10 cellular contexts compared by ENCODE assay signal in the genomic region with DNA sequence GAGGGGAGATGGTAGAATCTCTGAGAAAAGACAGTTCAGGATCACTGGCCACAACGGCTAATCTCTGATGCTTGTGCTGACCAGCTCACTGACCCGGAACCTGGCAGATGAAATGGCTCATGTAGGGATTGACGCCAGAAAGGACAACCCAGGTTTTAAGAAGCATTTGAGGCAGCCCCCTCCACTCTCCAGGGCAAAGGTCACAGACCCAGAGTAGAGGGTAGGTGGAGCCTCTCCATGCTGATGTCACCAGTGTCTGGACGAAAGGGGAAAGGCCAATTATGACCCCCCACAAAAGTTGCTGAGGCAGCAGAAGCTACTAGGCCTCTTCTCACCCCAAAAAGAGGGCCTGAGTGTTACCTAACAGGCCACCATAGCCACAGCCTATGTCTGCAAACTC. TPM values are rescaled to one million over a fixed set of nuclear protein-coding genes. Genes with fewer than 3 reads are reported as not detected.
DNase-seq lines count a peak whose midpoint lies in the region; ATAC-seq, FAIRE-seq and TF ChIP-seq lines count a peak whose summit lies in the region.
"Had no signal": no experiment of that assay in that cellular context is flagged by ENCODE, and none has a peak within 500 bp of the region (broad histone marks: within the 10 kb centered on the region; RNA-seq: fewer than 3 reads in every experiment).

No MANE protein-coding gene starts in this region.

- no peak for FAIRE-seq in H1 (lab: Jason Lieb, UNC)

- no peak overlapping the region for H4K91ac ChIP-seq in H1 (replicated peaks; ENCODE audit: insufficient read length, low read length)

- H3K4me1 Mint-ChIP-seq in activated T-cell treated with anti-CD3 and anti-CD28 coated beads, Interleukin-2, amount 50 U/mL, for 4 hours (ENCODE audit: low read depth): peaks cover 37% of the 10 kb centered on the region

- H4K20me1 ChIP-seq in PC-3 (ENCODE audit: low read length) (no peaks in the 10 kb centered on the region), H1 (replicated peaks in 1 of 2; ENCODE audit: control insufficient read depth in 1 of 2, insufficient read depth in 2 of 2, low read length in 2 of 2) (peaks cover 0 to 4% of the 10 kb centered on the region in 2 experiments)

- H3K4me1 ChIP-seq in PC-3 (ENCODE audit: insufficient read depth, low read length) (peaks cover 32% of the 10 kb centered on the region), H1 (replicated peaks in 1 of 4; ENCODE audit: control insufficient read depth in 3 of 4, insufficient read depth in 4 of 4, low read length in 3 of 4) (peaks cover 8 to 21% (median 14%) of the 10 kb centered on the region in 4 experiments), psoas muscle (peaks cover 17% of the 10 kb centered on the region)

- no peaks in the 10 kb centered on the region; the same call in 1 of the 2 replicates for H3K79me1 ChIP-seq in H1 (ENCODE audit: low read depth, low read length)

- H3K27me3 ChIP-seq in PC-3 (ENCODE audit: low read length) (no peaks in the 10 kb centered on the region), H1 (replicated peaks in 1 of 4; ENCODE audit: control insufficient read depth in 3 of 4, extremely low read depth in 1 of 4, insufficient read depth in 3 of 4, low read length in 3 of 4) (peaks cover 7 to 18% (median 14%) of the 10 kb centered on the region in 4 experiments; a peak in 6 of 7 replicates), psoas muscle (ENCODE audit: insufficient read depth in 3 of 3, low read length in 2 of 3) (peaks cover 0 to 12% (median 10%) of the 10 kb centered on the region in 3 donors)

- H3K4ac ChIP-seq in H1 (replicated peaks; ENCODE audit: insufficient read length, low read depth, low read length): no peak overlapping the region

- no peak overlapping the region for H2BK5ac ChIP-seq in H1 (ENCODE audit: low read depth, low read length)

- H3K9me3 ChIP-seq in PC-3 (ENCODE audit: low read length) (no peaks in the 10 kb centered on the region), H1 (ENCODE audit: insufficient read depth in 2 of 2, low read depth in 1 of 2, low read length in 1 of 2) (no peaks in the 10 kb centered on the region), psoas muscle (no peaks in the 10 kb centered on the region)

- H2BK20ac ChIP-seq in H1 (ENCODE audit: low read length): no peak overlapping the region

- H3K27ac ChIP-seq in PC-3 (ENCODE audit: low read length) (no peak overlapping the region), H1 (ENCODE audit: low read depth, low read length) (no peak overlapping the region), psoas muscle (peak overlapping the region; percentile 92)

- H3K4me2 ChIP-seq in PC-3 (ENCODE audit: low read length) (peak overlapping the region; percentile 96), H1 (ENCODE audit: insufficient read depth in 1 of 2, low read depth in 2 of 2, low read length in 2 of 2) (peak overlapping the region; percentile 96 to 99; a peak in 2 of 4 replicates)

- H2BK12ac ChIP-seq in H1 (ENCODE audit: low read depth, low read length): no peak overlapping the region

- DNase-seq in activated T-cell treated with anti-CD3 and anti-CD28 coated beads, Interleukin-2, amount 50 U/mL, for 4 hours: no peak
- no peak for DNase-seq in activated T-cell treated with anti-CD3 and anti-CD28 coated beads, Interleukin-2, amount 50 U/mL, for 48 hours
- no peak for DNase-seq in PC-3
- no peak for DNase-seq in H1 (ENCODE audit: low read depth in 1 of 2, low spot score in 2 of 2)
- no peak for DNase-seq in psoas muscle
- DNase-seq in pons (ENCODE audit: low spot score): no peak
- no peak for DNase-seq in stimulated activated CD4-positive, alpha-beta T cell treated with anti-CD3 and anti-CD28 coated beads, Interleukin-4, amount 100 ng/mL, for 24 hours
- no peak for DNase-seq in stimulated activated CD4-positive, alpha-beta T cell treated with anti-CD3 and anti-CD28 coated beads, Interleukin-2, amount 100 ng/mL, for 24 hours
- DNase-seq: NCI-H1105 treated with DMSO at 0.1 percent for 48 hours, posterior cingulate gyrus had no signal

- H3K9me2 ChIP-seq in PC-3 (replicated peaks; ENCODE audit: low read length): no peaks in the 10 kb centered on the region

- H2AFZ ChIP-seq in PC-3 (ENCODE audit: low read length) (no peak overlapping the region), H1 (ENCODE audit: low read length) (no peak overlapping the region)

- no TSS peak for BruUV-seq in PC-3 (replicated peaks; lab: Mats Ljungman, UMichigan)

- no peak for ATAC-seq in activated T-cell treated with anti-CD3 and anti-CD28 coated beads, Interleukin-2, amount 50 U/mL, for 4 hours
- ATAC-seq in PC-3 (no peak), psoas muscle (no peak)

- H3K27me3 Mint-ChIP-seq in activated T-cell treated with anti-CD3 and anti-CD28 coated beads, Interleukin-2, amount 50 U/mL, for 4 hours (ENCODE audit: low read depth): peaks cover 10% of the 10 kb centered on the region

- H3K36me3 Mint-ChIP-seq in activated T-cell treated with anti-CD3 and anti-CD28 coated beads, Interleukin-2, amount 50 U/mL, for 4 hours (ENCODE audit: insufficient read depth): peaks cover 29% of the 10 kb centered on the region

- no peak overlapping the region for H3K18ac ChIP-seq in H1 (ENCODE audit: extremely low read depth, low read length)

- intact Hi-C loops in PC-3 (cut with micrococcal nuclease) (no loop called here), psoas muscle (cut with DNase I) (no loop called here)

- POLR2A ChIA-PET in PC-3 (lab: Charles Lee; ENCODE audit: unreplicated experiment): interaction anchor here (0.7 kb wide), 1 partner anchor 997 kb away, joined by 18 read pairs; no protein-coding TSS in a partner anchor
- POLR2A ChIA-PET in H1 (lab: Charles Lee; ENCODE audit: partially characterized antibody): interaction anchor here (1.1 to 1.2 kb wide), 4 partner anchors 10 to 34 kb away, joined by 3 to 4 read pairs (median 3); no protein-coding TSS in a partner anchor

- 0 out of 2 replicates have a peak overlapping the region, but pooled peaks have one; percentile 65 for H2AK5ac ChIP-seq in H1 (ENCODE audit: low read depth, low read length)

- 92% methylated on average over 4 of the region's 4 CpGs; no CpG with 5 or more reads in 1 of the 2 experiments for WGBS in H1 (ENCODE audit: extremely low coverage in 1 of 2, insufficient coverage in 1 of 2, insufficient read length in 1 of 2, insufficient replicate concordance in 2 of 2, low coverage in 1 of 2, low lambda C conversion rate in 2 of 2, missing lambda C conversion rate in 1 of 2), 2 experiments
- WGBS in psoas muscle, 3 donors: 77 to 93% (median 86%) methylated on average over 4 of the region's 4 CpGs

- no peak overlapping the region for H3K56ac ChIP-seq in H1 (replicated peaks; ENCODE audit: insufficient read length, low read depth, low read length)

- H3K9ac ChIP-seq in PC-3 (ENCODE audit: low read length) (peak overlapping the region; percentile 96; the same call in 1 of the 2 replicates), H1 (replicated peaks in 1 of 4; ENCODE audit: extremely low read depth in 1 of 4, low read depth in 3 of 4, low read length in 3 of 4) (no peak overlapping the region)

- no peak overlapping the region for H3K14ac ChIP-seq in H1 (ENCODE audit: insufficient read length)

- no peaks in the 10 kb centered on the region for H3K9me3 Mint-ChIP-seq in activated T-cell treated with anti-CD3 and anti-CD28 coated beads, Interleukin-2, amount 50 U/mL, for 4 hours

- peak overlapping the region; percentile 84; the same call in 1 of the 2 replicates for H3K4me3 ChIP-seq in PC-3 (ENCODE audit: low read length)
- H3K4me3 ChIP-seq in H1 (ENCODE audit: extremely low read depth in 1 of 4, insufficient read depth in 2 of 4, low read depth in 3 of 4, low read length in 4 of 4): no peak overlapping the region; a peak in 1 of 8 replicates
- peak overlapping the region; percentile 89 for H3K4me3 ChIP-seq in psoas muscle

- no peak for TF ChIP-seq EP300 in H1 (IDR thresholded peaks at IDR 0.05; ENCODE audit: borderline replicate concordance in 1 of 2, low read depth in 2 of 2, low read length in 2 of 2)

- H3K79me2 ChIP-seq in PC-3 (ENCODE audit: low read length): peaks cover 28% of the 10 kb centered on the region
- 0 out of 4 replicates have a peak, but pooled peaks cover 0 to 7% of the 10 kb centered on the region in 2 experiments for H3K79me2 ChIP-seq in H1 (ENCODE audit: control insufficient read depth in 1 of 2, insufficient read depth in 2 of 2, low read length in 2 of 2)

- no peak for TF ChIP-seq RAD21 in H1 (IDR thresholded peaks at IDR 0.05 in 1 of 2, conservative IDR thresholded peaks at IDR 0.05 in 1 of 2; ENCODE audit: low read depth in 2 of 2, low read length in 2 of 2)

- no peak overlapping the region for H4K5ac ChIP-seq in H1 (ENCODE audit: insufficient read length, low read depth, low read length)

- H2BK120ac ChIP-seq in H1 (replicated peaks; ENCODE audit: low read depth, low read length): no peak overlapping the region

- H3K23me2 ChIP-seq in H1 (ENCODE audit: low read depth, low read length): peaks cover 21% of the 10 kb centered on the region; the same call in 1 of the 2 replicates

- no peak overlapping the region for H3K23ac ChIP-seq in H1 (ENCODE audit: insufficient read length)

- CTCF ChIA-PET in PC-3 (lab: Charles Lee) (no interaction called here), H1 (lab: Charles Lee; ENCODE audit: partially characterized antibody) (interaction anchor here (1.0 to 1.6 kb wide), 4 partner anchors 9 to 14 kb away, joined by 3 to 7 read pairs (median 3); no protein-coding TSS in a partner anchor)

- H3K4me3 Mint-ChIP-seq in activated T-cell treated with anti-CD3 and anti-CD28 coated beads, Interleukin-2, amount 50 U/mL, for 4 hours: peak overlapping the region; percentile 98

- no peak overlapping the region for H2BK15ac ChIP-seq in H1 (ENCODE audit: low read length)

- peaks cover 18% of the 10 kb centered on the region for H3K36me3 ChIP-seq in PC-3 (ENCODE audit: low read depth, low read length)
- peaks cover 11 to 17% (median 14%) of the 10 kb centered on the region in 4 experiments; a peak in 7 of 8 replicates for H3K36me3 ChIP-seq in H1 (ENCODE audit: control insufficient read depth in 2 of 4, insufficient read depth in 4 of 4, low read length in 3 of 4)
- H3K36me3 ChIP-seq in psoas muscle (ENCODE audit: insufficient read depth in 1 of 2, low read depth in 1 of 2): peaks cover 7 to 42% of the 10 kb centered on the region in 2 donors

- no peaks in the 10 kb centered on the region for H3F3A ChIP-seq in PC-3 (ENCODE audit: low read length, unreplicated experiment)

- peak overlapping the region; percentile 66; the same call in 1 of the 2 replicates for H4K8ac ChIP-seq in H1 (ENCODE audit: extremely low read depth, insufficient read depth, low read length)

- no peak for TF ChIP-seq CTCF in PC-3 (conservative IDR thresholded peaks at IDR 0.05; ENCODE audit: low read depth, low read length)
- no peak for TF ChIP-seq CTCF in H1 (IDR thresholded peaks at IDR 0.05; ENCODE audit: control extremely low read depth in 1 of 3, insufficient read depth in 1 of 3, low read depth in 1 of 3, low read length in 3 of 3)
- TF ChIP-seq CTCF in psoas muscle (IDR thresholded peaks at IDR 0.05): no peak

- TF ChIP-seq POLR2A in H1 (IDR thresholded peaks at IDR 0.05; ENCODE audit: control extremely low read depth in 1 of 2, low read depth in 2 of 2, low read length in 2 of 2): no peak

RNA-seq across cellular contexts. Expression of a gene that starts 1.2 kb away (rescaled TPM):
- 100 to 1,000 TPM in 2 of 3 donors, 10 to 100 TPM in 1; 98.5 to 105 (median 104) TPM for total RNA-seq in activated T-cell treated with anti-CD3 and anti-CD28 coated beads, Interleukin-2, amount 50 U/mL, for 4 hours
- 25.2 and 29.8 TPM in 2 replicates for total RNA-seq in PC-3 (2014; rRNA removed)
- 41.9 and 46.0 TPM in 2 replicates for total RNA-seq in H1 (2021; fragmentation: NEBNext Ultra II Directional; extraction: Animal tissue kit (Norgen Biotek cat#: 25700))
- 37.9 and 40.5 TPM in 2 replicates for polyA plus RNA-seq in H1 (2011; rRNA removed)
- polyA plus RNA-seq in H1 (2011; cell fraction: cytosol; rRNA removed): 40.3 TPM
- 64.0 TPM for polyA plus RNA-seq in H1 (2011; cell fraction: nucleus; rRNA removed)
- polyA plus RNA-seq in H1 (2012, experiment 1 of 2): 43.4 to 54.7 TPM (median 44.5 TPM) in 4 replicates
- polyA plus RNA-seq in H1 (2012, experiment 2 of 2): 25.7 TPM
- polyA plus RNA-seq in H1 (2013, experiment 1 of 2): 21.5 TPM
- 20.7 TPM for polyA plus RNA-seq in H1 (2013, experiment 2 of 2)
- polyA minus RNA-seq in H1 (2011; rRNA and poly(A)+ RNA removed): 43.2 and 49.7 TPM in 2 replicates
- 20.9 TPM for polyA minus RNA-seq in H1 (2011; cell fraction: cytosol; rRNA and poly(A)+ RNA removed)
- 42.7 TPM for polyA minus RNA-seq in H1 (2011; cell fraction: nucleus; rRNA and poly(A)+ RNA removed)
- 10 to 100 TPM; 24.3 to 56.5 (median 30.4) TPM for total RNA-seq in psoas muscle
- 10 to 100 TPM; 18.8 to 80.9 (median 19.0) TPM for polyA plus RNA-seq in psoas muscle

RNA-seq across cellular contexts. Expression of a gene that starts 1.7 kb away (rescaled TPM):
- 1 to 10 TPM; 1.6 to 4.9 (median 2.0) TPM for total RNA-seq in activated T-cell treated with anti-CD3 and anti-CD28 coated beads, Interleukin-2, amount 50 U/mL, for 4 hours
- total RNA-seq in PC-3 (2014; rRNA removed) (5.4 and 9.3 TPM in 2 replicates), psoas muscle (1 to 10 TPM in 3 of 4 donors, under 1 TPM in 1; 0.89 to 1.9 (median 1.4) TPM)
- total RNA-seq in H1 (2021; fragmentation: NEBNext Ultra II Directional; extraction: Animal tissue kit (Norgen Biotek cat#: 25700)): 3.1 and 3.8 TPM in 2 replicates
- polyA plus RNA-seq in H1 (2011; rRNA removed) (3.6 and 4.4 TPM in 2 replicates), psoas muscle (1 to 10 TPM in 1 of 3 donors, under 1 TPM in 2; 0.62 to 2.0 (median 0.66) TPM)
- polyA plus RNA-seq in H1 (2011; cell fraction: cytosol; rRNA removed): 4.2 TPM
- polyA plus RNA-seq in H1 (2011; cell fraction: nucleus; rRNA removed): 3.5 TPM
- polyA plus RNA-seq in H1 (2012, experiment 1 of 2): 3.3 to 5.1 TPM (median 4.8 TPM) in 4 replicates
- polyA plus RNA-seq in H1 (2012, experiment 2 of 2): 1.9 TPM
- 2.0 TPM for polyA plus RNA-seq in H1 (2013, experiment 1 of 2)
- polyA plus RNA-seq in H1 (2013, experiment 2 of 2): 1.8 TPM
- 4.0 and 6.4 TPM in 2 replicates for polyA minus RNA-seq in H1 (2011; rRNA and poly(A)+ RNA removed)
- polyA minus RNA-seq in H1 (2011; cell fraction: cytosol; rRNA and poly(A)+ RNA removed): 3.2 TPM
- 5.9 TPM for polyA minus RNA-seq in H1 (2011; cell fraction: nucleus; rRNA and poly(A)+ RNA removed)

RNA-seq across cellular contexts. Expression of a gene that starts 3.9 kb away (rescaled TPM):
- 10 to 100 TPM; 18.4 to 19.6 (median 19.5) TPM for total RNA-seq in activated T-cell treated with anti-CD3 and anti-CD28 coated beads, Interleukin-2, amount 50 U/mL, for 4 hours
- total RNA-seq in PC-3 (2014; rRNA removed) (8.1 and 8.6 TPM in 2 replicates), psoas muscle (under 1 TPM in 3 of 4 donors, not detected in 1; 0.42 to 0.54 (median 0.50) TPM)
- 2.3 and 3.3 TPM in 2 replicates for total RNA-seq in H1 (2021; fragmentation: NEBNext Ultra II Directional; extraction: Animal tissue kit (Norgen Biotek cat#: 25700))
- polyA plus RNA-seq in H1 (2011; rRNA removed) (2.6 and 2.9 TPM in 2 replicates), psoas muscle (under 1 TPM in 2 of 3 donors, not detected in 1; 0.06 to 0.10 TPM)
- polyA plus RNA-seq in H1 (2011; cell fraction: cytosol; rRNA removed): 2.5 TPM
- polyA plus RNA-seq in H1 (2011; cell fraction: nucleus; rRNA removed): 6.3 TPM
- 1.9 to 2.5 TPM (median 2.3 TPM) in 4 replicates for polyA plus RNA-seq in H1 (2012, experiment 1 of 2)
- polyA plus RNA-seq in H1 (2012, experiment 2 of 2): 1.9 TPM
- 1.4 TPM for polyA plus RNA-seq in H1 (2013, experiment 1 of 2)
- 1.2 TPM for polyA plus RNA-seq in H1 (2013, experiment 2 of 2)
- 2.0 and 2.1 TPM in 2 replicates for polyA minus RNA-seq in H1 (2011; rRNA and poly(A)+ RNA removed)
- polyA minus RNA-seq in H1 (2011; cell fraction: cytosol; rRNA and poly(A)+ RNA removed): 4.8 TPM
- polyA minus RNA-seq in H1 (2011; cell fraction: nucleus; rRNA and poly(A)+ RNA removed): 4.4 TPM

RNA-seq across cellular contexts. Expression of a gene that starts 11.9 kb away (rescaled TPM):
- 10 to 100 TPM; 65.0 to 78.5 (median 74.5) TPM for total RNA-seq in activated T-cell treated with anti-CD3 and anti-CD28 coated beads, Interleukin-2, amount 50 U/mL, for 4 hours
- total RNA-seq in PC-3 (2014; rRNA removed): 55.8 and 63.0 TPM in 2 replicates
- 47.9 and 49.8 TPM in 2 replicates for total RNA-seq in H1 (2021; fragmentation: NEBNext Ultra II Directional; extraction: Animal tissue kit (Norgen Biotek cat#: 25700))
- polyA plus RNA-seq in H1 (2011; rRNA removed): 17.4 and 21.5 TPM in 2 replicates
- polyA plus RNA-seq in H1 (2011; cell fraction: cytosol; rRNA removed): 23.9 TPM
- 18.6 TPM for polyA plus RNA-seq in H1 (2011; cell fraction: nucleus; rRNA removed)
- polyA plus RNA-seq in H1 (2012, experiment 1 of 2): 37.4 to 44.0 TPM (median 42.7 TPM) in 4 replicates
- polyA plus RNA-seq in H1 (2012, experiment 2 of 2): 29.3 TPM
- 29.8 TPM for polyA plus RNA-seq in H1 (2013, experiment 1 of 2)
- 31.4 TPM for polyA plus RNA-seq in H1 (2013, experiment 2 of 2)
- polyA minus RNA-seq in H1 (2011; rRNA and poly(A)+ RNA removed): 6.6 and 9.6 TPM in 2 replicates
- polyA minus RNA-seq in H1 (2011; cell fraction: cytosol; rRNA and poly(A)+ RNA removed): 10.9 TPM
- 12.8 TPM for polyA minus RNA-seq in H1 (2011; cell fraction: nucleus; rRNA and poly(A)+ RNA removed)
- 10 to 100 TPM; 31.5 to 52.8 (median 50.2) TPM for total RNA-seq in psoas muscle
- polyA plus RNA-seq in psoas muscle: 10 to 100 TPM; 39.5 to 74.3 (median 59.2) TPM

RNA-seq across cellular contexts. Expression of a gene that starts 15.8 kb away (rescaled TPM):
- total RNA-seq in activated T-cell treated with anti-CD3 and anti-CD28 coated beads, Interleukin-2, amount 50 U/mL, for 4 hours: 10 to 100 TPM; 15.7 to 17.6 (median 17.3) TPM
- total RNA-seq in PC-3 (2014; rRNA removed) (9.3 and 13.4 TPM in 2 replicates), psoas muscle (1 to 10 TPM; 7.8 to 9.4 (median 8.8) TPM)
- total RNA-seq in H1 (2021; fragmentation: NEBNext Ultra II Directional; extraction: Animal tissue kit (Norgen Biotek cat#: 25700)): 6.1 and 6.4 TPM in 2 replicates
- polyA plus RNA-seq in H1 (2011; rRNA removed) (6.6 and 7.8 TPM in 2 replicates), psoas muscle (1 to 10 TPM; 5.7 to 8.8 (median 7.2) TPM)
- polyA plus RNA-seq in H1 (2011; cell fraction: cytosol; rRNA removed): 7.0 TPM
- polyA plus RNA-seq in H1 (2011; cell fraction: nucleus; rRNA removed): 13.3 TPM
- polyA plus RNA-seq in H1 (2012, experiment 1 of 2): 4.7 to 8.7 TPM (median 8.1 TPM) in 4 replicates
- polyA plus RNA-seq in H1 (2012, experiment 2 of 2): 8.9 TPM
- polyA plus RNA-seq in H1 (2013, experiment 1 of 2): 4.9 TPM
- polyA plus RNA-seq in H1 (2013, experiment 2 of 2): 4.5 TPM
- polyA minus RNA-seq in H1 (2011; rRNA and poly(A)+ RNA removed): 5.9 and 6.2 TPM in 2 replicates
- polyA minus RNA-seq in H1 (2011; cell fraction: cytosol; rRNA and poly(A)+ RNA removed): 3.5 TPM
- 4.1 TPM for polyA minus RNA-seq in H1 (2011; cell fraction: nucleus; rRNA and poly(A)+ RNA removed)

Comparison
In these comparisons a context has a peak if more than half of its experiments do, and no peak if none do; other contexts are left out.
1. H3K4me3 ChIP-seq: peak in PC-3 (single experiment) and psoas muscle (single experiment); none in H1 (0 of 4).